ENCODE assay signal across 19 cellular contexts in the genomic region with DNA sequence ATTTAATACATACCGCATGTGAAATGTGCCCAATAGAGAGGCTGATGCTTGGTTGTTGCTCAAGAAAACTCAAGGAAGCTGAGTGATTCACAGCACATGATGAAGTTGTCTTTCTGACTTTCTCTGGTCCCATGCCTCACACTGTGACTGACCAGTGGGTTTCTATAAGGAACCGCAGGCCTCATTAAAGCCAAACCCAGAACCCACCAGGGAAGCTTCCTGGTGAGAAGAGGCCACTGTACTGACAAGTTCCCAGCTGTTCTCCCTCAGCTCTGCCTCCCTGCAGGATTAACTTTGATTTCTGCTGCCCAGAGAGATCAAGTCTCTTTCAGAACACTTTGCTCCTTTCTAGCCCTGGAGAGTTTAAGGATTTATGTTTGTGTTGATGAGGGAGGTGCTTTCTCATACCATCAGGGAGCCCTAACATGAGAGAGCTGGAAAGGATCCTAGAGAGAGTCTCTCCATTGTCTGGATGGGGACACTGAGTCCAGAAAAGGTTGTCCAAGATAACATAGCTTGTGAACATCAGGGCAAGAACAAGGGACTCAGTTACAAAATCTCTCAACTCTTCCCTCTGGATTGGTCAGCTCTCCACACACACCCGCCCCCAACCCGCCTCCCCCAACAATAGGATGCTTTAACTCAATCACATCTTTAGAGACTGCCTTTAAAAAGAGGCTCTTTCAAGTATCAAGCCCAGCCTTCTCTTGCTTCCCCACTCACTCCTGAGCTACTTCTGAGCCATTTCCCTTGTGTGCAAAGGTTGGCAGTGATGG.
"Had no signal": no experiment of that assay in that cellular context is flagged by ENCODE, and none has a peak within 500 bp of the region (broad histone marks: within the 10 kb centered on the region; RNA-seq: fewer than 3 reads in every experiment).

No MANE protein-coding gene starts in this region.

- H3K36me3 ChIP-seq: adrenal gland, ovary, transverse colon, vagina had no signal

- ATAC-seq: activated CD8-positive, alpha-beta T cell treated with anti-CD3 and anti-CD28 coated beads, Interleukin-2, amount 10 ng/mL, durations not matched to agents 7 days and 5 days; esophagus mucosa; naive thymus-derived CD4-positive, alpha-beta T cell; stimulated activated naive B cell treated with anti-CD40 and anti-IgM and Interleukin-4, amounts not matched to agents 10 μg/mL and 1 μg/mL and 100 μg/mL, for 72 hours had no signal

- DNase-seq: activated B cell treated with CpG ODN at 0.5 μM for 24 hours; activated CD4-positive, alpha-beta T cell treated with anti-CD3 and anti-CD28 coated beads, Interleukin-2, amount 10 ng/mL, durations not matched to agents 24 days and 14 days; activated CD8-positive, alpha-beta memory T cell treated with anti-CD3 and anti-CD28 coated beads, Interleukin-2, amount 50 U/mL, for 4 hours; activated CD8-positive, alpha-beta T cell treated with anti-CD3 and anti-CD28 coated beads, Interleukin-2, amount 10 ng/mL, durations not matched to agents 7 days and 5 days; activated effector memory CD4-positive, alpha-beta T cell treated with anti-CD3 and anti-CD28 coated beads, Interleukin-2, amount 50 U/mL, for 16 hours; activated T-cell treated with anti-CD3 and anti-CD28 coated beads, Interleukin-2, amount 50 U/mL, for 48 hours; adrenal gland; central memory CD4-positive, alpha-beta T cell; head of caudate nucleus; immature natural killer cell; naive thymus-derived CD4-positive, alpha-beta T cell; ovary; stimulated activated CD4-positive, alpha-beta T cell treated with anti-CD3 and anti-CD28 coated beads, Interleukin-2, amount 100 ng/mL, for 48 hours; stimulated activated naive B cell treated with anti-CD40 and anti-IgM and Interleukin-4, amounts not matched to agents 10 μg/mL and 1 μg/mL and 100 μg/mL, for 72 hours; T-helper 2 cell; transverse colon had no signal

- H3K4me3 ChIP-seq: adrenal gland, coronary artery, ovary, transverse colon, vagina had no signal

- H3K27me3 ChIP-seq: adrenal gland, ovary, transverse colon, vagina had no signal

- H3K27ac ChIP-seq: adrenal gland, coronary artery, ovary, transverse colon, vagina had no signal

- H3K9me3 ChIP-seq: adrenal gland, ovary, transverse colon, vagina had no signal

- H3K4me1 ChIP-seq: adrenal gland, vagina had no signal
